ENCODE assay signal across 14 cellular contexts in the genomic region with DNA sequence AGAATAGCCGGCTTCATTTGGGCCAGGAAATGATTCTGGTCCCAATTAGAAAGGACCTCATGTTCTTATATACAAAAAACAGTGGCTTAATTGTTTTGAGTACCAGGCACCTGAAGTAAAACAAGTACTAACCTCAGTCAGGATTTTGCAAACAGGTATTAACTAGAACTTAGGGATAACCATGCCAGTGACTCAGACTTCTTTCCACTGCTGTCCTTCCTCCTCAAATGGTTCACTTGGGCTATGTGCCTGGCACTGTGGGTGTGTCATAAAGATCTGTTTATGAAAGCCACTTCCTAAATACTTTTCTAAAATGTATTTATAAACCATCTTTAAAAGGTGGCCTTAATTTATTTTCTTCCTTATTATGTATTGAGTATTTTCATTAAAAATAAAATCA. TPM values are rescaled to one million over a fixed set of nuclear protein-coding genes. Genes with fewer than 3 reads are reported as not detected.
DNase-seq lines count a peak whose midpoint lies in the region; ATAC-seq and TF ChIP-seq lines count a peak whose summit lies in the region.
"Had no signal": no experiment of that assay in that cellular context is flagged by ENCODE, and none has a peak within 500 bp of the region (broad histone marks: within the 10 kb centered on the region; RNA-seq: fewer than 3 reads in every experiment).

No MANE protein-coding gene starts in this region.

- no peaks in the 10 kb centered on the region for H3K9me3 ChIP-seq in psoas muscle
- no peaks in the 10 kb centered on the region for H3K9me3 ChIP-seq in Peyer's patch
- no peaks in the 10 kb centered on the region for H3K9me3 ChIP-seq in upper lobe of left lung
- H3K9me3 ChIP-seq: tibial nerve had no signal

- no peak for TF ChIP-seq EP300 in upper lobe of left lung (IDR thresholded peaks at IDR 0.05)

- peaks cover 44% of the 10 kb centered on the region for H3K4me1 ChIP-seq in psoas muscle
- H3K4me1 ChIP-seq in Peyer's patch = peaks cover 0 to 6% (median 0%) of the 10 kb centered on the region in 4 donors
- peaks cover 0 to 5% (median 0%) of the 10 kb centered on the region in 4 donors for H3K4me1 ChIP-seq in upper lobe of left lung
- H3K4me1 ChIP-seq: parathyroid adenoma had no signal

- no peaks in the 10 kb centered on the region for H3K27me3 ChIP-seq in psoas muscle (ENCODE audit: insufficient read depth in 3 of 3, low read length in 2 of 3)
- no peaks in the 10 kb centered on the region for H3K27me3 ChIP-seq in Peyer's patch
- no peaks in the 10 kb centered on the region for H3K27me3 ChIP-seq in upper lobe of left lung
- H3K27me3 ChIP-seq: tibial nerve had no signal

- peak; percentile 58 for DNase-seq in EH (ENCODE audit: low read depth)
- DNase-seq in RWPE1 (ENCODE audit: low spot score) = peak; percentile 55
- peak; percentile 18 for DNase-seq in epithelial cell of proximal tubule (ENCODE audit: low read depth)
- DNase-seq in psoas muscle = no peak
- DNase-seq in Peyer's patch = no peak
- no peak for DNase-seq in NCI-H526 (lab: John Stamatoyannopoulos, UW)
- DNase-seq in Ammon's horn (ENCODE audit: low spot score) = no peak
- no peak for DNase-seq in upper lobe of left lung
- DNase-seq: NCI-H187 treated with DMSO at 0.1 percent for 48 hours had no signal

- no peak for TF ChIP-seq CTCF in RWPE1 (conservative IDR thresholded peaks at IDR 0.05; ENCODE audit: low read depth)
- TF ChIP-seq CTCF in epithelial cell of proximal tubule (conservative IDR thresholded peaks at IDR 0.05; ENCODE audit: low read depth, low read length) = no peak
- TF ChIP-seq CTCF in psoas muscle (IDR thresholded peaks at IDR 0.05) = no peak
- no peak for TF ChIP-seq CTCF in Peyer's patch (IDR thresholded peaks at IDR 0.05)
- no peak for TF ChIP-seq CTCF in upper lobe of left lung (IDR thresholded peaks at IDR 0.05)

- intact Hi-C loops in psoas muscle (cut with DNase I) = no loop called here

- WGBS in psoas muscle, 3 donors = 58 to 73% (median 69%) methylated on average over 1 of the region's 1 CpG
- WGBS in upper lobe of left lung, 2 donors = 68 to 69% methylated on average over 1 of the region's 1 CpG

- TF ChIP-seq POLR2A in Peyer's patch (IDR thresholded peaks at IDR 0.05) (no peak), upper lobe of left lung (IDR thresholded peaks at IDR 0.05) (no peak)

- POLR2A ChIA-PET in RWPE1 (lab: Yijun Ruan, JAX; ENCODE audit: low non-redundant PET) = no interaction called here

- no peaks in the 10 kb centered on the region for H3K36me3 ChIP-seq in psoas muscle (ENCODE audit: insufficient read depth in 1 of 2, low read depth in 1 of 2)
- no peaks in the 10 kb centered on the region for H3K36me3 ChIP-seq in Peyer's patch
- peaks cover 0 to 3% (median 0%) of the 10 kb centered on the region in 4 donors for H3K36me3 ChIP-seq in upper lobe of left lung

- ATAC-seq in psoas muscle (peak; percentile 49 to 59 (median 52)), upper lobe of left lung (ENCODE audit: low FRiP score in 2 of 2) (no peak)
- ATAC-seq: activated naive CD4-positive, alpha-beta T cell treated with anti-CD3 and anti-CD28 coated beads, Interleukin-2, amount 50 U/mL, for 72 hours; left lobe of liver had no signal

- no peak overlapping the region for H3K4me3 ChIP-seq in epithelial cell of proximal tubule (ENCODE audit: low read depth, low read length)
- no peak overlapping the region for H3K4me3 ChIP-seq in psoas muscle
- H3K4me3 ChIP-seq in Peyer's patch = no peak overlapping the region
- no peak overlapping the region for H3K4me3 ChIP-seq in upper lobe of left lung
- H3K4me3 ChIP-seq: tibial nerve had no signal

- CTCF ChIA-PET in RWPE1 (lab: Yijun Ruan, JAX) = no interaction called here

- H3K27ac ChIP-seq in RWPE1 = peak overlapping the region; percentile 53
- peak overlapping the region; percentile 69 for H3K27ac ChIP-seq in psoas muscle
- peak overlapping the region in 1 of 4 donors; percentile 37 for H3K27ac ChIP-seq in Peyer's patch
- no peak overlapping the region for H3K27ac ChIP-seq in upper lobe of left lung
- H3K27ac ChIP-seq: C4-2B, parathyroid adenoma had no signal

RNA-seq across cellular contexts. Expression of a gene that starts 10.7 kb away (rescaled TPM):
- total RNA-seq in epithelial cell of proximal tubule (not detected in 2 replicates), psoas muscle (not detected), Peyer's patch (under 1 TPM in 1 of 4 donors, not detected in 3; 0.88 TPM), upper lobe of left lung (not detected)
- polyA plus RNA-seq in psoas muscle = under 1 TPM in 1 of 3 donors, not detected in 2; 0.05 TPM
- total RNA-seq: activated naive CD4-positive, alpha-beta T cell treated with anti-CD3 and anti-CD28 coated beads, Interleukin-2, amount 50 U/mL, for 72 hours; left lobe of liver had no signal

RNA-seq across cellular contexts. Expression of a gene that starts 39.8 kb away (rescaled TPM):
- total RNA-seq in epithelial cell of proximal tubule (19.3 and 27.5 TPM in 2 replicates), psoas muscle (10 to 100 TPM; 17.5 to 25.9 (median 18.4) TPM), Peyer's patch (10 to 100 TPM; 11.4 to 26.4 (median 13.3) TPM), upper lobe of left lung (10 to 100 TPM in 5 of 6 donors, 1 to 10 TPM in 1; 4.2 to 19.6 (median 15.0) TPM)
- 10 to 100 TPM in 2 of 3 donors, 1 to 10 TPM in 1; 7.2 to 17.8 (median 17.5) TPM for polyA plus RNA-seq in psoas muscle

Comparison
In these comparisons a context has a peak if more than half of its experiments do, and no peak if none do; other contexts are left out.
1. DNase-seq: peak in EH (single experiment), RWPE1 (single experiment) and epithelial cell of proximal tubule (single experiment); none in psoas muscle (0 of 2), Peyer's patch (0 of 3), NCI-H526 (0 of 2), Ammon's horn (single experiment) and upper lobe of left lung (0 of 2).
2. H3K27ac ChIP-seq: peak in RWPE1 (single experiment) and psoas muscle (single experiment); none in upper lobe of left lung (0 of 4).
3. ATAC-seq: peak in psoas muscle (4 of 4); none in upper lobe of left lung (0 of 2).